In genomic region chr10:68333452-68333851, GRCh38 we compare ENCODE assay signal across 1 cellular context.
A peak's percentile ranks its signal among the peaks of the same experiment; 100 is the strongest.
TF ChIP-seq lines count a peak whose summit lies in the region.

No MANE protein-coding gene starts in this region.

TF ChIP-seq in GM12878, 131 proteins besides CTCF, POLR2A, EP300 and RAD21:
- TF ChIP-seq STAT3 (IDR thresholded peaks at IDR 0.05; ENCODE audit: low read depth, low read length): no peak
- TF ChIP-seq NFYA (IDR thresholded peaks at IDR 0.05; ENCODE audit: borderline replicate concordance, low read depth, low read length): no peak
- peak in 1 of 2 experiments; percentile 22; a peak in 1 of 4 replicates for TF ChIP-seq BHLHE40 (IDR thresholded peaks at IDR 0.05; ENCODE audit: borderline replicate concordance in 1 of 2, low read depth in 2 of 2, low read length in 1 of 2)
- peak; percentile 11; the same call in 1 of the 2 replicates for TF ChIP-seq USF2 (IDR thresholded peaks at IDR 0.05; ENCODE audit: borderline replicate concordance, low read depth, low read length)
- TF ChIP-seq TAF1 (IDR thresholded peaks at IDR 0.05; ENCODE audit: borderline replicate concordance, low read depth, low read length): no peak
- TF ChIP-seq GABPA (IDR thresholded peaks at IDR 0.05; ENCODE audit: low read depth): no peak
- TF ChIP-seq BMI1 (IDR thresholded peaks at IDR 0.05; ENCODE audit: borderline replicate concordance): no peak
- no peak for TF ChIP-seq NFXL1 (IDR thresholded peaks at IDR 0.05; ENCODE audit: borderline replicate concordance)
- TF ChIP-seq RAD51 (IDR thresholded peaks at IDR 0.05): peak; percentile 90
- no peak for TF ChIP-seq MLLT1 (IDR thresholded peaks at IDR 0.05)
- TF ChIP-seq PML (IDR thresholded peaks at IDR 0.05; ENCODE audit: low read length): no peak
- TF ChIP-seq IKZF1 (conservative IDR thresholded peaks at IDR 0.05): no peak
- TF ChIP-seq IRF3 (IDR thresholded peaks at IDR 0.05): no peak
- no peak for TF ChIP-seq EZH2 (IDR thresholded peaks at IDR 0.05; ENCODE audit: borderline replicate concordance, control insufficient read depth, low read depth, low read length)
- TF ChIP-seq CEBPB (IDR thresholded peaks at IDR 0.05; ENCODE audit: borderline replicate concordance in 1 of 2, low read depth in 2 of 2, low read length in 2 of 2): no peak
- no peak for TF ChIP-seq SP1 (IDR thresholded peaks at IDR 0.05; ENCODE audit: low read depth, low read length)
- TF ChIP-seq USF1 (IDR thresholded peaks at IDR 0.05; ENCODE audit: borderline replicate concordance, extremely low read length, insufficient read depth, low read depth, low read length): peak; percentile 25
- TF ChIP-seq DPF2 (IDR thresholded peaks at IDR 0.05): no peak
